ENCODE assay signal across 33 cellular contexts in genomic region chr7:147071536-147071935, GRCh38.
"Had no signal": no experiment of that assay in that cellular context is flagged by ENCODE, and none has a peak within 500 bp of the region (broad histone marks: within the 10 kb centered on the region; RNA-seq: fewer than 3 reads in every experiment).

No MANE protein-coding gene starts in this region.

- H3K9me3 ChIP-seq: adrenal gland, breast epithelium, colonic mucosa had no signal

- H3K27me3 ChIP-seq: adrenal gland, breast epithelium, cardiac muscle cell, colonic mucosa had no signal

- H3K27ac ChIP-seq: adrenal gland, breast epithelium, cardiac muscle cell, colonic mucosa, epithelial cell of prostate had no signal

- H3K27me3 Mint-ChIP-seq: activated CD4-positive, alpha-beta memory T cell treated with anti-CD3 and anti-CD28 coated beads for 36 hours; activated CD4-positive, alpha-beta T cell treated with anti-CD3 and anti-CD28 coated beads for 36 hours; activated CD4-positive, alpha-beta T cell treated with anti-CD3 and anti-CD28 coated beads, Interleukin-2, amount 10 ng/mL, durations not matched to agents 24 days and 14 days; activated CD8-positive, alpha-beta memory T cell treated with anti-CD3 and anti-CD28 coated beads, Interleukin-2, amount 10 ng/mL, durations not matched to agents 7 days and 5 days; activated naive CD4-positive, alpha-beta T cell treated with anti-CD3 and anti-CD28 coated beads, Interleukin-2, amount 50 U/mL, for 24 hours; activated naive CD8-positive, alpha-beta T cell treated with anti-CD3 and anti-CD28 coated beads for 36 hours; activated naive CD8-positive, alpha-beta T cell treated with anti-CD3 and anti-CD28 coated beads, Interleukin-2, amount 50 U/mL, for 24 hours; brain; T-helper 17 cell had no signal

- H3K4me3 ChIP-seq: adrenal gland, breast epithelium, cardiac muscle cell, colonic mucosa had no signal

- DNase-seq: activated CD4-positive, alpha-beta memory T cell treated with anti-CD3 and anti-CD28 coated beads for 36 hours; activated CD4-positive, alpha-beta T cell treated with anti-CD3 and anti-CD28 coated beads for 36 hours; activated CD4-positive, alpha-beta T cell treated with anti-CD3 and anti-CD28 coated beads, Interleukin-2, amount 10 ng/mL, durations not matched to agents 24 days and 14 days; activated CD4-positive, CD25-positive, alpha-beta regulatory T cell; activated CD4-positive, CD25-positive, alpha-beta regulatory T cell treated with anti-CD3 and anti-CD28 coated beads, Interleukin-2, amount 50 U/mL, for 72 hours; activated CD8-positive, alpha-beta memory T cell treated with anti-CD3 and anti-CD28 coated beads, Interleukin-2, amount 10 ng/mL, durations not matched to agents 7 days and 5 days; activated CD8-positive, alpha-beta memory T cell treated with anti-CD3 and anti-CD28 coated beads, Interleukin-2, amount 50 U/mL, for 4 hours; activated CD8-positive, alpha-beta T cell treated with anti-CD3 and anti-CD28 coated beads, Interleukin-2, amount 10 ng/mL, durations not matched to agents 7 days and 5 days; activated effector memory CD4-positive, alpha-beta T cell treated with anti-CD3 and anti-CD28 coated beads, Interleukin-2, amount 50 U/mL, for 16 hours; activated naive CD4-positive, alpha-beta T cell treated with anti-CD3 and anti-CD28 coated beads for 36 hours; activated naive CD8-positive, alpha-beta T cell treated with anti-CD3 and anti-CD28 coated beads for 36 hours; activated naive CD8-positive, alpha-beta T cell treated with anti-CD3 and anti-CD28 coated beads, Interleukin-2, amount 50 U/mL, for 24 hours; activated T-cell treated with anti-CD3 and anti-CD28 coated beads, Interleukin-2, amount 50 U/mL, for 1 hour; activated T-cell treated with anti-CD3 and anti-CD28 coated beads, Interleukin-2, amount 50 U/mL, for 48 hours; adrenal gland; amygdala; aorta; central memory CD4-positive, alpha-beta T cell; cerebellar nuclear complex; colonic mucosa; effector CD8-positive, alpha-beta T cell; foreskin fibroblast; T-helper 1 cell; T-helper 17 cell had no signal

- ATAC-seq: activated CD4-positive, alpha-beta T cell treated with anti-CD3 and anti-CD28 coated beads for 36 hours; activated CD8-positive, alpha-beta memory T cell treated with anti-CD3 and anti-CD28 coated beads, Interleukin-2, amount 10 ng/mL, durations not matched to agents 7 days and 5 days; activated CD8-positive, alpha-beta T cell treated with anti-CD3 and anti-CD28 coated beads, Interleukin-2, amount 10 ng/mL, durations not matched to agents 7 days and 5 days; activated naive CD8-positive, alpha-beta T cell treated with anti-CD3 and anti-CD28 coated beads, Interleukin-2, amount 50 U/mL, for 24 hours; esophagus mucosa; T-helper 17 cell had no signal

- H3K36me3 Mint-ChIP-seq: activated CD4-positive, alpha-beta memory T cell treated with anti-CD3 and anti-CD28 coated beads for 36 hours; activated CD8-positive, alpha-beta memory T cell treated with anti-CD3 and anti-CD28 coated beads, Interleukin-2, amount 10 ng/mL, durations not matched to agents 7 days and 5 days; activated naive CD4-positive, alpha-beta T cell treated with anti-CD3 and anti-CD28 coated beads, Interleukin-2, amount 50 U/mL, for 24 hours; activated naive CD8-positive, alpha-beta T cell treated with anti-CD3 and anti-CD28 coated beads for 36 hours; brain had no signal

- H3K36me3 ChIP-seq: adrenal gland, breast epithelium, cardiac muscle cell, colonic mucosa had no signal

- H3K27ac Mint-ChIP-seq: activated CD4-positive, alpha-beta memory T cell treated with anti-CD3 and anti-CD28 coated beads for 36 hours; activated CD4-positive, alpha-beta T cell treated with anti-CD3 and anti-CD28 coated beads for 36 hours; activated CD4-positive, alpha-beta T cell treated with anti-CD3 and anti-CD28 coated beads, Interleukin-2, amount 10 ng/mL, durations not matched to agents 24 days and 14 days; activated CD8-positive, alpha-beta memory T cell treated with anti-CD3 and anti-CD28 coated beads, Interleukin-2, amount 10 ng/mL, durations not matched to agents 7 days and 5 days; activated CD8-positive, alpha-beta T cell treated with anti-CD3 and anti-CD28 coated beads, Interleukin-2, amount 10 ng/mL, durations not matched to agents 7 days and 5 days; activated naive CD4-positive, alpha-beta T cell treated with anti-CD3 and anti-CD28 coated beads for 36 hours; activated naive CD4-positive, alpha-beta T cell treated with anti-CD3 and anti-CD28 coated beads, Interleukin-2, amount 50 U/mL, for 24 hours; activated naive CD8-positive, alpha-beta T cell treated with anti-CD3 and anti-CD28 coated beads for 36 hours; activated naive CD8-positive, alpha-beta T cell treated with anti-CD3 and anti-CD28 coated beads, Interleukin-2, amount 50 U/mL, for 24 hours; activated T-helper 1 cell treated with anti-CD3 and anti-CD28 coated beads, Interleukin-12 subunit alpha, Interleukin-12 subunit beta, Interleukin-2, Interleukin-4 antibody, amounts not matched to agents 30 ng/mL and 10 ng/mL and 1 ng/mL, durations not matched to agents 14 hours and 24 hours and 36 hours; activated T-helper 2 cell treated with anti-CD3 and anti-CD28 coated beads, Interferon-gamma antibody, Interleukin-2, Interleukin-4, amounts not matched to agents 10 μg/mL and 5 μg/mL and 100 μg/mL, durations not matched to agents 14 hours and 24 hours and 36 hours; brain; T-helper 17 cell; T-helper 2 cell treated with Interferon-gamma antibody and Interleukin-4, amounts not matched to agents 5 μg/mL and 100 μg/mL, for 36 hours had no signal

- H3K4me1 ChIP-seq: adrenal gland, breast epithelium, colonic mucosa had no signal

- H3K4me1 Mint-ChIP-seq: activated CD4-positive, alpha-beta T cell treated with anti-CD3 and anti-CD28 coated beads for 36 hours; activated CD4-positive, alpha-beta T cell treated with anti-CD3 and anti-CD28 coated beads, Interleukin-2, amount 10 ng/mL, durations not matched to agents 24 days and 14 days; activated CD8-positive, alpha-beta memory T cell treated with anti-CD3 and anti-CD28 coated beads, Interleukin-2, amount 10 ng/mL, durations not matched to agents 7 days and 5 days; activated naive CD4-positive, alpha-beta T cell treated with anti-CD3 and anti-CD28 coated beads, Interleukin-2, amount 50 U/mL, for 24 hours; activated naive CD8-positive, alpha-beta T cell treated with anti-CD3 and anti-CD28 coated beads for 36 hours; activated naive CD8-positive, alpha-beta T cell treated with anti-CD3 and anti-CD28 coated beads, Interleukin-2, amount 50 U/mL, for 24 hours; brain; T-helper 17 cell had no signal

- H3K4me3 Mint-ChIP-seq: activated CD4-positive, alpha-beta memory T cell treated with anti-CD3 and anti-CD28 coated beads for 36 hours; activated CD4-positive, alpha-beta T cell treated with anti-CD3 and anti-CD28 coated beads for 36 hours; activated CD4-positive, alpha-beta T cell treated with anti-CD3 and anti-CD28 coated beads, Interleukin-2, amount 10 ng/mL, durations not matched to agents 24 days and 14 days; activated CD8-positive, alpha-beta memory T cell treated with anti-CD3 and anti-CD28 coated beads, Interleukin-2, amount 10 ng/mL, durations not matched to agents 7 days and 5 days; activated CD8-positive, alpha-beta T cell treated with anti-CD3 and anti-CD28 coated beads, Interleukin-2, amount 10 ng/mL, durations not matched to agents 7 days and 5 days; activated naive CD4-positive, alpha-beta T cell treated with anti-CD3 and anti-CD28 coated beads for 36 hours; activated naive CD4-positive, alpha-beta T cell treated with anti-CD3 and anti-CD28 coated beads, Interleukin-2, amount 50 U/mL, for 24 hours; activated naive CD8-positive, alpha-beta T cell treated with anti-CD3 and anti-CD28 coated beads for 36 hours; activated naive CD8-positive, alpha-beta T cell treated with anti-CD3 and anti-CD28 coated beads, Interleukin-2, amount 50 U/mL, for 24 hours; activated T-helper 1 cell treated with anti-CD3 and anti-CD28 coated beads, Interleukin-12 subunit alpha, Interleukin-12 subunit beta, Interleukin-2, Interleukin-4 antibody, amounts not matched to agents 30 ng/mL and 10 ng/mL and 1 ng/mL, durations not matched to agents 14 hours and 24 hours and 36 hours; brain; T-helper 17 cell; T-helper 2 cell treated with Interferon-gamma antibody and Interleukin-4, amounts not matched to agents 5 μg/mL and 100 μg/mL, for 36 hours had no signal
